21 cellular contexts compared by ENCODE assay signal in the genomic region with DNA sequence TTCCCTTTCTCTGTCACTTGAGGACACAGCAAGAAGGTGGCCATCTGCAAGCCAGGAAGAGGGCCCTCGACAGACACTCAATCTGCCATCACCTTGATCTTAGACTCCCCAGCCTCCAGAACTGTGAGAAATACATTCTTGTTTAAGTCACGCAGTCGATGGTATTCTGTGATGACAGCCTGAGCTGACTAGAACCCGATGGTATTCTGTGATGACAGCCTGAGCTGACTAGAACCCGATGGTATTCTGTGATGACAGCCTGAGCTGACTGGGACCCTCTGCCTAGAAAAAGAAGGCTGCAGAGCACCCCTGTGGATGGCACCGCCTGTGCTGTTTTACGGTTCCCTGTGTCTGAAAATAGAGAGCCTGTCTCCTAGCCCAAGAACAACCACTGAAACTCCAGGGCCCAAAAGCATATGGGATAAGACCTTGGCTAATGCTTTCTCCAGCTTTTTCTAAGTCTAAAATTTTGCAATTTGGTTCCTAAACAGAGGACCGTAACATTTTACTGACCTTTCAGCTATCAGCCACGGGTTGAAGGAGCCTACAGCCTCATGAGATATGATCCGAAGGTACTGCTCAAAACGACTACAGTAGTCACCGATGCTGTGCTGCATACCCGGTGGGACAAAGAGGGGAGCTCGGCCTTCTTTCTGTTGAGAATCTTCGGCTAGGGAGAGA. TPM values are rescaled to one million over a fixed set of nuclear protein-coding genes. Genes with fewer than 3 reads are reported as not detected.
A peak's percentile ranks its signal among the peaks of the same experiment; 100 is the strongest.
DNase-seq lines count a peak whose midpoint lies in the region; TF ChIP-seq lines count a peak whose summit lies in the region.
"Had no signal": no experiment of that assay in that cellular context is flagged by ENCODE, and none has a peak within 500 bp of the region (broad histone marks: within the 10 kb centered on the region; RNA-seq: fewer than 3 reads in every experiment).

No MANE protein-coding gene starts in this region.

- H3K9ac ChIP-seq in GM23248: 0 out of 2 replicates have a peak overlapping the region, but pooled peaks have one; percentile 3

- H3K4me3 ChIP-seq in GM23248 (no peak overlapping the region), cardiac fibroblast (replicated peaks in 1 of 2; ENCODE audit: low read depth in 2 of 2, low read length in 2 of 2) (no peak overlapping the region), fibroblast of pulmonary artery (replicated peaks; ENCODE audit: low read depth, low read length) (no peak overlapping the region), BE2C (ENCODE audit: low read depth, low read length) (no peak overlapping the region)
- H3K4me3 ChIP-seq: HAP-1, MG63, SK-N-MC had no signal

- H3K4me1 ChIP-seq in GM23248 (ENCODE audit: insufficient read depth) (peaks cover 41% of the 10 kb centered on the region), BE2C (no peaks in the 10 kb centered on the region)
- H3K4me1 ChIP-seq: HAP-1 had no signal

- H3K9me2 ChIP-seq in GM23248 (ENCODE audit: insufficient read depth): no peaks in the 10 kb centered on the region

- no peak overlapping the region for H2AFZ ChIP-seq in GM23248

- H3K27me3 ChIP-seq in GM23248 (replicated peaks; ENCODE audit: insufficient read depth): no peaks in the 10 kb centered on the region
- H3K27me3 ChIP-seq in BE2C: no peaks in the 10 kb centered on the region
- H3K27me3 ChIP-seq: MG63 had no signal

- H3K79me2 ChIP-seq in GM23248 (ENCODE audit: insufficient read depth): no peaks in the 10 kb centered on the region

- H3K4me2 ChIP-seq in GM23248 (ENCODE audit: unreplicated experiment): peak overlapping the region; percentile 13

- in situ Hi-C loops in GM23248 (cut with MboI): no loop called here
- in situ Hi-C loops in G401 (cut with HindIII; ENCODE audit: low sequenced_read_pairs): no loop called here

- H3K36me3 ChIP-seq in GM23248 (ENCODE audit: low read depth) (peaks cover 31% of the 10 kb centered on the region), BE2C (peaks cover 13% of the 10 kb centered on the region)

- DNase-seq in AG20443 (ENCODE audit: low spot score) (peak; percentile 44), GM23248 (peak; percentile 80), cardiac fibroblast (ENCODE audit: low read depth in 2 of 2) (peak; percentile 57 to 62), fibroblast of pulmonary artery (ENCODE audit: low read depth) (peak; percentile 40), OCI-M1 (lab: John Stamatoyannopoulos, UW) (no peak), SW480 (ENCODE audit: low spot score) (no peak), G401 (ENCODE audit: low spot score) (no peak), BE2C (no peak)
- DNase-seq: DMS153, GDM1, GOT3, KG1, MG63, NCI-H1694, NCI-H2029 treated with DMSO at 0.1 percent for 48 hours, NCI-H526 treated with DMSO at 0.1 percent for 48 hours, SIG-M5, SW 1271, T-helper 17 cell had no signal

- H4K20me1 ChIP-seq in GM23248 (ENCODE audit: insufficient read depth): no peaks in the 10 kb centered on the region

- WGBS in GM23248 (ENCODE audit: low coverage in 1 of 2, low lambda C conversion rate in 2 of 2, missing lambda C conversion rate in 2 of 2), 2 experiments: 33 to 36% methylated on average over 15 of the region's 15 CpGs

- H3K9me3 ChIP-seq in GM23248 (ENCODE audit: low read depth) (no peaks in the 10 kb centered on the region), BE2C (no peaks in the 10 kb centered on the region)
- H3K9me3 ChIP-seq: HAP-1, MG63 had no signal

- peak overlapping the region; percentile 71 for H3K27ac ChIP-seq in GM23248
- H3K27ac ChIP-seq: SK-N-MC had no signal

- TF ChIP-seq CTCF in cardiac fibroblast (IDR thresholded peaks at IDR 0.05; ENCODE audit: low read depth, low read length): no peak
- TF ChIP-seq CTCF in fibroblast of pulmonary artery (IDR thresholded peaks at IDR 0.05; ENCODE audit: low read length, missing control alignments): no peak
- TF ChIP-seq CTCF in BE2C (IDR thresholded peaks at IDR 0.05; ENCODE audit: low read depth, low read length): no peak

- peaks cover 37% of the 10 kb centered on the region for H3F3A ChIP-seq in GM23248 (ENCODE audit: insufficient read depth)

RNA-seq across cellular contexts. Expression of a gene that starts 33.1 kb away (rescaled TPM):
- 12.8 and 13.7 TPM in 2 replicates for total RNA-seq in GM23248 (2014; rRNA removed; shearing (Covaris generic))
- polyA plus RNA-seq in GM23248 (2016; fragmentation: Nextera tagmentation; extraction: Ambion mirVana): 6.5 and 6.9 TPM in 2 replicates
- 0.92 and 2.1 TPM in 2 replicates for total RNA-seq in G401 (2014; rRNA removed; shearing (Covaris generic))
- not detected for polyA plus RNA-seq in BE2C (2012; ENCODE audit: insufficient read depth, insufficient read length, low read depth)

RNA-seq across cellular contexts. Expression of a gene that starts 51.1 kb away (rescaled TPM):
- 14.2 and 20.5 TPM in 2 replicates for total RNA-seq in GM23248 (2014; rRNA removed; shearing (Covaris generic))
- 5.8 and 6.9 TPM in 2 replicates for polyA plus RNA-seq in GM23248 (2016; fragmentation: Nextera tagmentation; extraction: Ambion mirVana)
- 16.7 and 17.2 TPM in 2 replicates for total RNA-seq in G401 (2014; rRNA removed; shearing (Covaris generic))
- polyA plus RNA-seq in BE2C (2012; ENCODE audit: insufficient read depth, insufficient read length, low read depth): 7.8 TPM

RNA-seq across cellular contexts. Expression of a gene that starts 51.5 kb away (rescaled TPM):
- 112 and 152 TPM in 2 replicates for total RNA-seq in GM23248 (2014; rRNA removed; shearing (Covaris generic))
- polyA plus RNA-seq in GM23248 (2016; fragmentation: Nextera tagmentation; extraction: Ambion mirVana): 630 and 673 TPM in 2 replicates
- 147 and 228 TPM in 2 replicates for total RNA-seq in G401 (2014; rRNA removed; shearing (Covaris generic))
- 85.0 TPM for polyA plus RNA-seq in BE2C (2012; ENCODE audit: insufficient read depth, insufficient read length, low read depth)

Comparison
In these comparisons a context has a peak if more than half of its experiments do, and no peak if none do; other contexts are left out.
1. DNase-seq: peak in AG20443 (single experiment), GM23248 (single experiment), cardiac fibroblast (2 of 2) and fibroblast of pulmonary artery (single experiment); none in OCI-M1 (single experiment), SW480 (single experiment), G401 (single experiment) and BE2C (single experiment).